ENCODE assay signal across 1 cellular context in genomic region chr14:91202234-91202974, GRCh38.
TF ChIP-seq lines count a peak whose summit lies in the region.

No MANE protein-coding gene starts in this region.

TF ChIP-seq in K562, 482 proteins besides CTCF, POLR2A, EP300 and RAD21 (continued from another document and continues in another):
- TF ChIP-seq E2F1 (CRISPR knock-in tag; IDR thresholded peaks at IDR 0.05), result no peak
- TF ChIP-seq NFXL1 (CRISPR knock-in tag; IDR thresholded peaks at IDR 0.05), result no peak
- peak; percentile 85 for TF ChIP-seq DPF2 (IDR thresholded peaks at IDR 0.05)
- TF ChIP-seq ZSCAN29 (IDR thresholded peaks at IDR 0.05), result no peak
- TF ChIP-seq HNRNPUL1 (IDR thresholded peaks at IDR 0.05; ENCODE audit: low read length), result no peak
- no peak for TF ChIP-seq SNAPC5 (CRISPR knock-in tag; IDR thresholded peaks at IDR 0.05)
- peak; percentile 92 for TF ChIP-seq SMAD4 (CRISPR knock-in tag; conservative IDR thresholded peaks at IDR 0.05)
- TF ChIP-seq FOXK2 (conservative IDR thresholded peaks at IDR 0.05 in 1 of 2, IDR thresholded peaks at IDR 0.05 in 1 of 2; ENCODE audit: low read depth in 2 of 2), result peak; percentile 53 to 82
- no peak for TF ChIP-seq CUX1 (CRISPR knock-in tag; IDR thresholded peaks at IDR 0.05)
- no peak for TF ChIP-seq FIP1L1 (IDR thresholded peaks at IDR 0.05; ENCODE audit: low read depth, low read length, poor library complexity, severe bottlenecking)
- no peak for TF ChIP-seq PBX2 (CRISPR knock-in tag; IDR thresholded peaks at IDR 0.05; ENCODE audit: low read depth)
- no peak for TF ChIP-seq PBX2 (tag; conservative IDR thresholded peaks at IDR 0.05; ENCODE audit: low read depth)
- TF ChIP-seq ETV5 (CRISPR knock-in tag; IDR thresholded peaks at IDR 0.05; ENCODE audit: low read depth), result peak; percentile 100
- peak; percentile 76; the same call in 1 of the 2 replicates for TF ChIP-seq ZNF589 (CRISPR knock-in tag; IDR thresholded peaks at IDR 0.05; ENCODE audit: low read depth)
- TF ChIP-seq ZNF274 (IDR thresholded peaks at IDR 0.05; ENCODE audit: borderline replicate concordance, low read depth, low read length), result no peak
- peak; percentile 57; the same call in 1 of the 2 replicates for TF ChIP-seq FOSL1 (tag; conservative IDR thresholded peaks at IDR 0.05)
- 0 out of 2 replicates have a peak, but pooled peaks have one; percentile 42 for TF ChIP-seq ZBED1 (IDR thresholded peaks at IDR 0.05)
- TF ChIP-seq SFPQ (IDR thresholded peaks at IDR 0.05; ENCODE audit: low read depth, low read length), result no peak
- no peak for TF ChIP-seq E2F4 (CRISPR knock-in tag; IDR thresholded peaks at IDR 0.05; ENCODE audit: low read depth)
- no peak for TF ChIP-seq SRSF7 (optimal IDR thresholded peaks at IDR 0.05; ENCODE audit: low read depth, low read length)
- no peak for TF ChIP-seq PHF21A (IDR thresholded peaks at IDR 0.05; ENCODE audit: borderline replicate concordance, low read depth)
- TF ChIP-seq ZNF766 (CRISPR knock-in tag; conservative IDR thresholded peaks at IDR 0.05), result peak; percentile 40; the same call in 1 of the 2 replicates
- TF ChIP-seq ZKSCAN3 (CRISPR knock-in tag; IDR thresholded peaks at IDR 0.05), result no peak
- TF ChIP-seq KLF10 (CRISPR knock-in tag; IDR thresholded peaks at IDR 0.05), result no peak
- no peak for TF ChIP-seq ERF (CRISPR knock-in tag; IDR thresholded peaks at IDR 0.05)
- TF ChIP-seq ATF1 (CRISPR knock-in tag; IDR thresholded peaks at IDR 0.05), result no peak
- TF ChIP-seq ATF1 (tag; IDR thresholded peaks at IDR 0.05), result no peak; the same call in 1 of the 2 replicates
- no peak for TF ChIP-seq HSF4 (CRISPR knock-in tag; IDR thresholded peaks at IDR 0.05; ENCODE audit: borderline replicate concordance)
- peak; percentile 89; the same call in 1 of the 2 replicates for TF ChIP-seq RNF2 (IDR thresholded peaks at IDR 0.05)
- no peak for TF ChIP-seq MIER1 (IDR thresholded peaks at IDR 0.05; ENCODE audit: low read depth)
- TF ChIP-seq POLR2H (tag; IDR thresholded peaks at IDR 0.05; ENCODE audit: low read depth), result 0 out of 2 replicates have a peak, but pooled peaks have one; percentile 51
- peak; percentile 8 for TF ChIP-seq TAF9B (IDR thresholded peaks at IDR 0.05; ENCODE audit: partially characterized antibody)
- no peak for TF ChIP-seq SREBF2 (CRISPR knock-in tag; IDR thresholded peaks at IDR 0.05)
- no peak for TF ChIP-seq ZNF282 (CRISPR knock-in tag; IDR thresholded peaks at IDR 0.05)
- no peak for TF ChIP-seq ELK3 (CRISPR knock-in tag; IDR thresholded peaks at IDR 0.05)
- TF ChIP-seq ZNF830 (CRISPR knock-in tag; IDR thresholded peaks at IDR 0.05), result no peak
- peak; percentile 47; the same call in 1 of the 2 replicates for TF ChIP-seq L3MBTL2 (IDR thresholded peaks at IDR 0.05)
- TF ChIP-seq YY1 (IDR thresholded peaks at IDR 0.05; ENCODE audit: borderline replicate concordance in 1 of 3, control insufficient read depth in 1 of 3, extremely low read depth in 1 of 3, insufficient read depth in 3 of 3, insufficient read length in 1 of 3, insufficient replicate concordance in 2 of 3, low read depth in 1 of 3, low read length in 2 of 3), result no peak
- 0 out of 2 replicates have a peak, but pooled peaks have one; percentile 40 for TF ChIP-seq CBFB (CRISPR knock-in tag; IDR thresholded peaks at IDR 0.05)
- no peak for TF ChIP-seq MCM2 (IDR thresholded peaks at IDR 0.05; ENCODE audit: low read depth)
- TF ChIP-seq SMAD1 (IDR thresholded peaks at IDR 0.05; ENCODE audit: low read depth, low read length, partially characterized antibody), result no peak
- TF ChIP-seq ARID2 (IDR thresholded peaks at IDR 0.05), result no peak
- peak; percentile 43 to 79; a peak in 2 of 4 replicates for TF ChIP-seq KDM1A (IDR thresholded peaks at IDR 0.05)
- TF ChIP-seq MBD2 (IDR thresholded peaks at IDR 0.05; ENCODE audit: borderline replicate concordance, low read depth), result peak; percentile 37; the same call in 1 of the 2 replicates
- TF ChIP-seq ZKSCAN1 (IDR thresholded peaks at IDR 0.05; ENCODE audit: low read depth, low read length), result peak; percentile 49; the same call in 1 of the 2 replicates
- no peak for TF ChIP-seq ARID3B (CRISPR knock-in tag; IDR thresholded peaks at IDR 0.05; ENCODE audit: borderline replicate concordance)
